Comparison of ENCODE assay signal across 9 cellular contexts in the genomic region with DNA sequence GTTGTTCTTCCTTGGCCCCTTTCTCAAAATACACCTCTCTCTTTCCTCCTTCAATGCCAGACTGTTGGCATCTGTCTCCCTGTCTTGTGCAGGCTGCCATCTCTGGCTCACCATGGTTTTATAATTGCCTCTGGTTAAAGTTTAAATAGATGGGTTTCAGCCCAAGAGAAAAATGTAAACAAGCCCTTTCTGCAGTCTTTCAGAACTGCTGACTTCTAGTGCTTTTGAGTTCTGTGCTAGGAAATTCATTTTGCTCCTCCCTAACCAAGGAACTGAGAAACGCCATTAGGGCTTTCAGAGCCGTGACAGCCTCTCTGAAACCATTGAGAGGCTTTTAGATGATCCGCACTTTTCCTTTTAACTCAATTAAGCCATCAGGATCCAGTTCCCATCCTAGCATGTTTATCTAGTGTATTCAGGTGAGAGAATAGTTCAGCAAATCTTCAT.
DNase-seq lines count a peak whose midpoint lies in the region; ATAC-seq, FAIRE-seq and TF ChIP-seq lines count a peak whose summit lies in the region.
"Had no signal": no experiment of that assay in that cellular context is flagged by ENCODE, and none has a peak within 500 bp of the region (broad histone marks: within the 10 kb centered on the region; RNA-seq: fewer than 3 reads in every experiment).

No MANE protein-coding gene starts in this region.

- H3K36me3 ChIP-seq in MM.1S (replicated peaks; ENCODE audit: insufficient read depth, low read length) = no peaks in the 10 kb centered on the region
- no peaks in the 10 kb centered on the region for H3K36me3 ChIP-seq in endocrine pancreas (ENCODE audit: control insufficient read depth, insufficient read depth, low read length)
- H3K36me3 ChIP-seq in pancreas = no peaks in the 10 kb centered on the region

- TF ChIP-seq CTCF in MM.1S (IDR thresholded peaks at IDR 0.05; ENCODE audit: low read length) (no peak), pancreas (IDR thresholded peaks at IDR 0.05) (no peak)

- ATAC-seq in pancreas = peak; percentile 68 to 85 (median 78)
- no peak for ATAC-seq in GM21390 (IDR thresholded peaks at IDR 0.05; ENCODE audit: unreplicated experiment)

- H3K4me3 ChIP-seq in MM.1S (ENCODE audit: low read length) (peak overlapping the region; percentile 27), endocrine pancreas (ENCODE audit: control insufficient read depth, insufficient read depth, low read length) (peak overlapping the region; percentile 1), pancreas (no peak overlapping the region)

- intact Hi-C loops in pancreas (cut with DNase I) = no loop called here

- H3K9me3 ChIP-seq in MM.1S (replicated peaks; ENCODE audit: insufficient read depth, low read length) (no peaks in the 10 kb centered on the region), endocrine pancreas (ENCODE audit: control insufficient read depth, low read length) (no peaks in the 10 kb centered on the region), pancreas (no peaks in the 10 kb centered on the region)

- WGBS in pancreas, 2 donors = 57 to 63% methylated on average over 3 of the region's 3 CpGs

- H3K4me1 ChIP-seq in MM.1S (ENCODE audit: low read length) (peaks cover 26% of the 10 kb centered on the region), endocrine pancreas (ENCODE audit: control insufficient read depth, insufficient read depth, low read length) (no peaks in the 10 kb centered on the region), pancreas (peaks cover 10 to 22% (median 11%) of the 10 kb centered on the region in 3 donors)

- no peaks in the 10 kb centered on the region for H4K20me1 ChIP-seq in MM.1S (ENCODE audit: insufficient read depth, low read length)

- DNase-seq in GM18507 (ENCODE audit: extremely low spot score, insufficient read length, low read depth) (no peak), MM.1S (peak; percentile 74), pancreas (no peak), HuH-7.5 (ENCODE audit: low spot score) (no peak), putamen (ENCODE audit: low spot score) (no peak), superior temporal gyrus (ENCODE audit: extremely low spot score) (no peak)
- DNase-seq: activated effector memory CD4-positive, alpha-beta T cell treated with anti-CD3 and anti-CD28 coated beads, Interleukin-2, amount 50 U/mL, for 16 hours had no signal

- H3K9ac ChIP-seq in MM.1S (ENCODE audit: low read length) (peak overlapping the region; percentile 39), endocrine pancreas (ENCODE audit: control insufficient read depth, insufficient read depth, low read length) (no peak overlapping the region)

- peak overlapping the region; percentile 53 for H2AFZ ChIP-seq in MM.1S (ENCODE audit: low read length)

- H3K27ac ChIP-seq in MM.1S (ENCODE audit: low read length) (peak overlapping the region; percentile 72), pancreas (peak overlapping the region; percentile 54 to 86 (median 70))

- no peaks in the 10 kb centered on the region for H3K79me2 ChIP-seq in MM.1S (ENCODE audit: low read length)

- H3K9me2 ChIP-seq in MM.1S (replicated peaks; ENCODE audit: insufficient read depth, low read length) = no peaks in the 10 kb centered on the region

- peak; percentile 45 for FAIRE-seq in GM18507 (lab: Jason Lieb, UNC)
- FAIRE-seq in pancreas (lab: Jason Lieb, UNC) = no peak

- H3K4me2 ChIP-seq in MM.1S (ENCODE audit: low read depth, low read length) = peak overlapping the region; percentile 84

- H3K27me3 ChIP-seq in MM.1S (replicated peaks; ENCODE audit: insufficient read depth, low read length) = no peaks in the 10 kb centered on the region
- H3K27me3 ChIP-seq in endocrine pancreas (ENCODE audit: control insufficient read depth, insufficient read depth, low read length) = no peaks in the 10 kb centered on the region
- no peaks in the 10 kb centered on the region for H3K27me3 ChIP-seq in pancreas

- H3F3A ChIP-seq in MM.1S (ENCODE audit: insufficient read depth, low read length) = peaks cover 20% of the 10 kb centered on the region

Comparison
In these comparisons a context has a peak if more than half of its experiments do, and no peak if none do; other contexts are left out.
1. H3K4me3 ChIP-seq: peak in MM.1S (single experiment) and endocrine pancreas (single experiment); none in pancreas (0 of 4).